ENCODE assay signal across 8 cellular contexts in the genomic region with DNA sequence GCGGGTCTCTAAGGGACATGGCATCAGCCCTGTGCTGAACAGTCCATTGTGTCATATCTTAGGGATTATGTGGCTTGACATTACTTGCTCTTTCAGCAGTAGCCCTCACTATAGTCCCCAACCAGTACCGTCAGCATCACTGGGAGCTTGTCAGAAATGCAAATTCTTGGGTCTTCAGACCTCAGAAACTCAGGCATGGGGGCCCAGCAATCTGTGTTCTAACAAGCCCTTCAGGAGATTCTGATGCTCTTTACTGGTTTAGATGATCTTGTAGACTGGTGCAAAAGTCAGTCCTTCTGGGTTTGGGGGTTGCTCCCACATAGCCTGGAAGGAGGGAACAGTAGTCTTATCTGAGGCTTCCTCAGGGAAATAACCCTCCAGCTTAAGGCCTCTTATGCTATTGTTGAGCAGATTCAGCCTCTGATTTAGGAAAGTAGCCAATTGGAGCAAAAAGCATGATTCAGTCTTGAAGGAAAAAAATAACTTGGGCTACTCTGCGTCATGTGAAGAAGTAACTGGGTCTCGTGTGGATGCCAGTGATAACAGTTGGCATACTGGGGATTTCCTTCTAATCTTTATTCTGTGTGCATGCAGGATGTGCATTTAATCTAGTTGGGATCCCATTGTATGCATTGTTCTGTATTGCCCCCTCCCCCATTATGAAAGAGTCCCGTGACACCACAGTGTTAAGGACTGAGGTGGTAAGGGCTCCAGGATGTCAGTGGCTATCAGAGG. TPM values are rescaled to one million over a fixed set of nuclear protein-coding genes. Genes with fewer than 3 reads are reported as not detected.
DNase-seq lines count a peak whose midpoint lies in the region; ATAC-seq and TF ChIP-seq lines count a peak whose summit lies in the region.

No MANE protein-coding gene starts in this region.

- no peaks in the 10 kb centered on the region for H3K36me3 ChIP-seq in H7 (replicated peaks; ENCODE audit: control insufficient read depth, insufficient read depth, low read length)

- peak; percentile 64 for DNase-seq in fibroblast of villous mesenchyme (ENCODE audit: low read depth)
- DNase-seq in pulmonary artery endothelial cell (ENCODE audit: low read depth, low spot score) = peak; percentile 90
- no peak for DNase-seq in H7
- no peak for DNase-seq in T-helper 9 cell
- no peak for DNase-seq in NK-92 (lab: John Stamatoyannopoulos, UW; ENCODE audit: unreplicated experiment)

- ATAC-seq in GM18907 (IDR thresholded peaks at IDR 0.05; ENCODE audit: unreplicated experiment) (peak; percentile 67), HG03175 (IDR thresholded peaks at IDR 0.05; ENCODE audit: unreplicated experiment) (no peak)

- H3K4me3 ChIP-seq in fibroblast of villous mesenchyme (ENCODE audit: low read depth, low read length) (no peak overlapping the region), H7 (ENCODE audit: insufficient read depth, low read depth, low read length) (no peak overlapping the region)

- peak overlapping the region in 2 of 4 donors; percentile 28 to 76 for H3K4me3 Mint-ChIP-seq in IgD-negative memory B cell

- peaks cover 6% of the 10 kb centered on the region for H3K36me3 Mint-ChIP-seq in IgD-negative memory B cell

- no peaks in the 10 kb centered on the region for H3K27me3 ChIP-seq in H7 (ENCODE audit: control insufficient read depth, insufficient read depth, low read length)

- no peaks in the 10 kb centered on the region for H3K27me3 Mint-ChIP-seq in IgD-negative memory B cell

- H3K4me1 Mint-ChIP-seq in IgD-negative memory B cell = peaks cover 67 to 73% (median 73%) of the 10 kb centered on the region in 3 donors

- TF ChIP-seq CTCF in fibroblast of villous mesenchyme (IDR thresholded peaks at IDR 0.05; ENCODE audit: insufficient read depth, low read depth, low read length) = no peak

- H3K9me3 Mint-ChIP-seq in IgD-negative memory B cell = no peaks in the 10 kb centered on the region

- H3K27ac Mint-ChIP-seq in IgD-negative memory B cell = peak overlapping the region in 2 of 3 donors; percentile 67 to 87

RNA-seq across cellular contexts. Expression of a gene that starts 38.9 kb away (rescaled TPM):
- 24.6 TPM for polyA plus RNA-seq in IgD-negative memory B cell
- total RNA-seq in fibroblast of villous mesenchyme = 44.5 and 52.2 TPM in 2 replicates
- total RNA-seq in pulmonary artery endothelial cell = 41.5 and 47.0 TPM in 2 replicates
- total RNA-seq in H7 (2014; rRNA removed; shearing (Covaris generic)) = 20.6 and 26.9 TPM in 2 replicates

Comparison
In these comparisons a context has a peak if more than half of its experiments do, and no peak if none do; other contexts are left out.
1. DNase-seq: peak in fibroblast of villous mesenchyme (single experiment) and pulmonary artery endothelial cell (single experiment); none in H7 (single experiment), T-helper 9 cell (single experiment) and NK-92 (single experiment).